Comparison of ENCODE assay signal across 26 cellular contexts in genomic region chr5:125263346-125263745, GRCh38.
DNase-seq lines count a peak whose midpoint lies in the region; ATAC-seq, FAIRE-seq and TF ChIP-seq lines count a peak whose summit lies in the region.
"Had no signal": no experiment of that assay in that cellular context is flagged by ENCODE, and none has a peak within 500 bp of the region (broad histone marks: within the 10 kb centered on the region; RNA-seq: fewer than 3 reads in every experiment).

No MANE protein-coding gene starts in this region.

- H2AK9ac ChIP-seq in IMR-90 (replicated peaks; ENCODE audit: low read depth, low read length, poor library complexity): no peak overlapping the region

- H3K4me3 Mint-ChIP-seq in astrocyte (ENCODE audit: unreplicated experiment) (no peak overlapping the region), Calu3 (ENCODE audit: low read depth, unreplicated experiment) (no peak overlapping the region)
- H3K4me3 Mint-ChIP-seq: CD4-positive, alpha-beta memory T cell had no signal

- H3K4me2 ChIP-seq in IMR-90 (ENCODE audit: low read depth, low read length): no peak overlapping the region
- peak overlapping the region; percentile 1 for H3K4me2 ChIP-seq in astrocyte (ENCODE audit: low read length)
- H3K4me2 ChIP-seq in MM.1S (ENCODE audit: low read depth, low read length): no peak overlapping the region
- H3K4me2 ChIP-seq: BLaER1 treated with 17β-estradiol and CSF1 and Interleukin-3, amounts not matched to agents 10 nM and 100 nM had no signal

- H3K27ac ChIP-seq in IMR-90 (ENCODE audit: insufficient read depth, low read length) (no peak overlapping the region), astrocyte (ENCODE audit: low read depth, low read length) (no peak overlapping the region), MM.1S (ENCODE audit: low read length) (no peak overlapping the region)
- H3K27ac ChIP-seq: BLaER1 treated with 17β-estradiol and CSF1 and Interleukin-3, amounts not matched to agents 10 nM and 100 nM; Peyer's patch had no signal

- no peaks in the 10 kb centered on the region for H3K27me3 ChIP-seq in IMR-90 (ENCODE audit: control insufficient read depth, insufficient read depth, low read length)
- H3K27me3 ChIP-seq in astrocyte (ENCODE audit: insufficient read depth, low read length): no peaks in the 10 kb centered on the region
- H3K27me3 ChIP-seq in MM.1S (replicated peaks; ENCODE audit: insufficient read depth, low read length): no peaks in the 10 kb centered on the region
- H3K27me3 ChIP-seq: BLaER1 treated with 17β-estradiol and CSF1 and Interleukin-3, amounts not matched to agents 10 nM and 100 nM; Peyer's patch; SJCRH30 had no signal

- H4K91ac ChIP-seq in IMR-90 (ENCODE audit: insufficient read depth, low read depth, low read length): no peak overlapping the region

- H3K9me3 Mint-ChIP-seq in astrocyte (ENCODE audit: unreplicated experiment) (no peaks in the 10 kb centered on the region), Calu3 (ENCODE audit: low read depth, unreplicated experiment) (peaks cover 7% of the 10 kb centered on the region)

- H2BK15ac ChIP-seq in IMR-90 (ENCODE audit: low read depth, low read length): no peak overlapping the region; the same call in 2 of the 3 replicates

- dilution Hi-C loops in IMR-90 (cut with HindIII; ENCODE audit: low sequenced_read_pairs, unreplicated experiment): no loop called here

- H4K20me1 ChIP-seq in IMR-90 (ENCODE audit: insufficient read depth, low read length): no peaks in the 10 kb centered on the region
- no peaks in the 10 kb centered on the region for H4K20me1 ChIP-seq in astrocyte (ENCODE audit: insufficient read depth, low read length)
- no peaks in the 10 kb centered on the region for H4K20me1 ChIP-seq in MM.1S (ENCODE audit: insufficient read depth, low read length)
- H4K20me1 ChIP-seq: BLaER1 treated with 17β-estradiol and CSF1 and Interleukin-3, amounts not matched to agents 10 nM and 100 nM had no signal

- H3K79me1 ChIP-seq in IMR-90 (ENCODE audit: low read depth in 1 of 2, low read length in 2 of 2): no peaks in the 10 kb centered on the region

- TF ChIP-seq POLR2A in IMR-90 (IDR thresholded peaks at IDR 0.05; ENCODE audit: low read depth, low read length): no peak

- H2BK20ac ChIP-seq in IMR-90 (ENCODE audit: low read depth, low read length): peak overlapping the region; percentile 82

- H3F3A ChIP-seq in MM.1S (ENCODE audit: insufficient read depth, low read length): no peaks in the 10 kb centered on the region

- H3K9me2 ChIP-seq in MM.1S (replicated peaks; ENCODE audit: insufficient read depth, low read length): no peaks in the 10 kb centered on the region

- peak overlapping the region; percentile 17; the same call in 1 of the 2 replicates for H3K4ac ChIP-seq in IMR-90 (ENCODE audit: low read depth, low read length)

- H3K56ac ChIP-seq in IMR-90 (ENCODE audit: extremely low read depth, insufficient read depth, low read length): no peak overlapping the region; the same call in 1 of the 2 replicates

- no peak for FAIRE-seq in astrocyte (lab: Jason Lieb, UNC)
- FAIRE-seq: G401.6, GM12892, GM18507, K562 had no signal

- H3K36me3 Mint-ChIP-seq in astrocyte (ENCODE audit: low read depth, unreplicated experiment) (no peaks in the 10 kb centered on the region), Calu3 (ENCODE audit: insufficient read depth, unreplicated experiment) (no peaks in the 10 kb centered on the region)
- H3K36me3 Mint-ChIP-seq: CD4-positive, alpha-beta memory T cell had no signal

- POLR2A ChIA-PET in IMR-90 (lab: Charles Lee; ENCODE audit: unreplicated experiment): no interaction called here

- no CpG with 5 or more reads among the region's 1 CpG for WGBS in IMR-90 (ENCODE audit: extremely low coverage in 2 of 2, insufficient read length in 1 of 2), 2 experiments

- TF ChIP-seq CTCF in IMR-90 (conservative IDR thresholded peaks at IDR 0.05; ENCODE audit: low read depth, low read length) (no peak), astrocyte (IDR thresholded peaks at IDR 0.05; ENCODE audit: insufficient read depth, low read depth, low read length) (no peak), fibroblast of villous mesenchyme (IDR thresholded peaks at IDR 0.05; ENCODE audit: insufficient read depth, low read depth, low read length) (no peak), Calu3 (IDR thresholded peaks at IDR 0.05; ENCODE audit: unreplicated experiment) (no peak), MM.1S (IDR thresholded peaks at IDR 0.05; ENCODE audit: low read length) (no peak), GM13976 (IDR thresholded peaks at IDR 0.05; ENCODE audit: borderline replicate concordance, control extremely low read depth, extremely low read depth, insufficient read depth, missing control alignments) (no peak)

- H3K36me3 ChIP-seq in IMR-90 (ENCODE audit: control insufficient read depth, insufficient read depth, low read length) (no peaks in the 10 kb centered on the region), astrocyte (ENCODE audit: insufficient read depth, low read length) (no peaks in the 10 kb centered on the region), MM.1S (replicated peaks; ENCODE audit: insufficient read depth, low read length) (no peaks in the 10 kb centered on the region)
- H3K36me3 ChIP-seq: BLaER1 treated with 17β-estradiol and CSF1 and Interleukin-3, amounts not matched to agents 10 nM and 100 nM; Peyer's patch; SJCRH30 had no signal

- H3K9ac ChIP-seq in IMR-90 (ENCODE audit: low read depth, low read length): no peak overlapping the region
- H3K9ac ChIP-seq in astrocyte (ENCODE audit: low read length): no peak overlapping the region
- no peak overlapping the region for H3K9ac ChIP-seq in MM.1S (ENCODE audit: low read length)
- H3K9ac ChIP-seq: BLaER1 treated with 17β-estradiol and CSF1 and Interleukin-3, amounts not matched to agents 10 nM and 100 nM had no signal

- H3K4me3 ChIP-seq in IMR-90 (ENCODE audit: insufficient read depth, low read depth, low read length) (no peak overlapping the region), astrocyte (ENCODE audit: insufficient read depth, low read depth, low read length) (no peak overlapping the region), fibroblast of villous mesenchyme (ENCODE audit: low read depth, low read length) (no peak overlapping the region), MM.1S (ENCODE audit: low read length) (no peak overlapping the region)
- H3K4me3 ChIP-seq: BLaER1 treated with 17β-estradiol and CSF1 and Interleukin-3, amounts not matched to agents 10 nM and 100 nM; K562; Peyer's patch; SJCRH30 had no signal

- no peak overlapping the region for H3K18ac ChIP-seq in IMR-90 (ENCODE audit: low read depth, low read length)

- intact Hi-C loops in IMR-90 (cut with micrococcal nuclease): no loop called here
- intact Hi-C loops in Calu3 (cut with micrococcal nuclease; ENCODE audit: unreplicated experiment): no loop called here

- H3K14ac ChIP-seq in IMR-90 (replicated peaks; ENCODE audit: low read depth, low read length): peak overlapping the region; percentile 41; the same call in 1 of the 2 replicates

- DNase-seq in IMR-90: peak; percentile 26
- DNase-seq in astrocyte (ENCODE audit: low read depth): no peak
- DNase-seq in fibroblast of villous mesenchyme (ENCODE audit: low read depth): peak; percentile 21
- no peak for DNase-seq in Calu3
- DNase-seq in MM.1S: no peak
- DNase-seq in T-helper 9 cell: no peak
- DNase-seq in GM13976 (ENCODE audit: low spot score): no peak
- DNase-seq: Caco-2; CD4-positive, alpha-beta memory T cell; DMS153; GOT3; NCI-H1092; NCI-H146; NCI-H2029; NCI-H2227 treated with DMSO at 0.1 percent for 48 hours; NCI-H510A treated with DMSO at 0.1 percent for 48 hours; NCI-H748 treated with DMSO at 0.1 percent for 48 hours; NK-92 treated with Interleukin-12 subunit alpha and Interleukin-12 subunit beta, amount 100 ng/mL, for 24 hours; Peyer's patch; SJCRH30 had no signal

- no peak for ATAC-seq in IMR-90 (ENCODE audit: low read depth)
- ATAC-seq: HCT116, K562 had no signal

- BruUV-seq in IMR-90 (replicated peaks; lab: Mats Ljungman, UMichigan) (no TSS peak), Calu3 (replicated peaks; lab: Mats Ljungman, UMichigan) (no TSS peak)

- H2AFZ ChIP-seq in IMR-90 (replicated peaks; ENCODE audit: low read length, poor library complexity): no peak overlapping the region
- H2AFZ ChIP-seq in astrocyte (ENCODE audit: low read depth, low read length): no peak overlapping the region
- H2AFZ ChIP-seq in MM.1S (ENCODE audit: low read length): no peak overlapping the region

- H2AK5ac ChIP-seq in IMR-90 (ENCODE audit: low read depth, low read length): no peak overlapping the region

- no peak overlapping the region for H4K8ac ChIP-seq in IMR-90 (ENCODE audit: low read depth in 2 of 2, low read length in 2 of 2)

- H3K4me1 Mint-ChIP-seq in astrocyte (ENCODE audit: low read depth, unreplicated experiment): peaks cover 2% of the 10 kb centered on the region
- H3K4me1 Mint-ChIP-seq in Calu3 (ENCODE audit: low read depth, unreplicated experiment): no peaks in the 10 kb centered on the region
- H3K4me1 Mint-ChIP-seq: CD4-positive, alpha-beta memory T cell had no signal

- H2BK5ac ChIP-seq in IMR-90 (ENCODE audit: low read depth, low read length, poor library complexity, severe bottlenecking): no peak overlapping the region

- no peak overlapping the region for H4K5ac ChIP-seq in IMR-90 (ENCODE audit: low read depth, low read length)

- H3K4me1 ChIP-seq in IMR-90 (ENCODE audit: control insufficient read depth, insufficient read depth, low read length) (peaks cover 2% of the 10 kb centered on the region; the same call in 1 of the 2 replicates), astrocyte (ENCODE audit: insufficient read depth, low read length) (no peaks in the 10 kb centered on the region), MM.1S (ENCODE audit: low read length) (no peaks in the 10 kb centered on the region)
- H3K4me1 ChIP-seq: BLaER1 treated with 17β-estradiol and CSF1 and Interleukin-3, amounts not matched to agents 10 nM and 100 nM; Peyer's patch had no signal

- H3K9me3 ChIP-seq in IMR-90 (ENCODE audit: control insufficient read depth, insufficient read depth, low read length) (no peaks in the 10 kb centered on the region), astrocyte (ENCODE audit: insufficient read depth, low read depth, low read length) (no peaks in the 10 kb centered on the region), MM.1S (replicated peaks; ENCODE audit: insufficient read depth, low read length) (no peaks in the 10 kb centered on the region; the same call in 1 of the 2 replicates)
- H3K9me3 ChIP-seq: Peyer's patch, SJCRH30 had no signal

- no peaks in the 10 kb centered on the region for H3K79me2 ChIP-seq in astrocyte (ENCODE audit: insufficient read depth, low read length)
- no peaks in the 10 kb centered on the region for H3K79me2 ChIP-seq in MM.1S (ENCODE audit: low read length)

- in situ Hi-C loops in IMR-90 (cut with MboI; ENCODE audit: low sequenced_read_pairs): no loop called here
- in situ Hi-C loops in GM13976 (cut with MboI; ENCODE audit: low sequenced_read_pairs, unreplicated experiment): no loop called here

- no peak for TF ChIP-seq RAD21 in IMR-90 (IDR thresholded peaks at IDR 0.05; ENCODE audit: low read length)

- H3K23ac ChIP-seq in IMR-90 (ENCODE audit: low read depth, low read length): no peak overlapping the region

- H3K27me3 Mint-ChIP-seq in astrocyte (ENCODE audit: low read depth, unreplicated experiment) (no peaks in the 10 kb centered on the region), Calu3 (ENCODE audit: unreplicated experiment) (no peaks in the 10 kb centered on the region)
- H3K27me3 Mint-ChIP-seq: CD4-positive, alpha-beta memory T cell had no signal

- CTCF ChIA-PET in IMR-90 (lab: Yijun Ruan, JAX) (no interaction called here), Calu3 (lab: Charles Lee) (no interaction called here)

- H3K27ac Mint-ChIP-seq in astrocyte (ENCODE audit: unreplicated experiment) (no peak overlapping the region), Calu3 (ENCODE audit: unreplicated experiment) (no peak overlapping the region)
- H3K27ac Mint-ChIP-seq: CD4-positive, alpha-beta memory T cell had no signal

- peak overlapping the region; percentile 72; the same call in 1 of the 2 replicates for H2BK120ac ChIP-seq in IMR-90 (ENCODE audit: low read depth, low read length)

- H3K9me1 ChIP-seq in IMR-90 (ENCODE audit: insufficient read depth, low read length): no peaks in the 10 kb centered on the region

Comparison
In these comparisons a context has a peak if more than half of its experiments do, and no peak if none do; other contexts are left out.
1. DNase-seq: peak in IMR-90 (single experiment) and fibroblast of villous mesenchyme (single experiment); none in astrocyte (single experiment), Calu3 (single experiment), MM.1S (single experiment), T-helper 9 cell (single experiment) and GM13976 (single experiment).